25 cellular contexts compared by ENCODE assay signal in the genomic region with DNA sequence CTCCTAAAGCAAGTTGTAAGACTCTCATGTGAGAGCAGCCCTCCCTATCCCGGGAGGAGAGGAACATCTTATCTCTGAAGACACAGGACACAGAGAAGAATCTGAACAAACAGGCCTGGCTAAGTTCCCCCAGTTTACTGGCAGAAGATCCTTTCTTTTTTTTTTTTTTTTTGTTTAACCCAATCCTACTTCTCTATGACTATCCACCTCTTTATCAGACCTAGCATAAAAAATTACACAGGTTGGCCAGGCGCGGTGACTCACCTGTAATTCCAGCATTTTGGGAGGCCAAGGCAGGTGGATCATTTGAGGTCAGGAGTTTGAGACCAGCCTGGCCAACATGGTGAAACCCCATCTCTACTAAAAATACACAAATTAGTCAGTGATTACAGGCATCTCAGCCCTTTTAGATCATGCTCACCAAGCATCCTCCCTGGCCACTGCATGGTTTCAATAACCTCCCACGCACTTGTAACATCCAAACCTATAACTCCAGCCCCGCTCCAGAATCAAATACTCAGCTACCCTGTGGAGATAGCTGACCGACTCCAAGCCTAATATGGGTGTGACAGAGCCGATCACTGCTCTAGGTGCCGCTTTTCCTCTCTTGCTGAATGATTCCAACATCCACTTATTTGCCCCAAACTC. TPM values are rescaled to one million over a fixed set of nuclear protein-coding genes. Genes with fewer than 3 reads are reported as not detected.
"Had no signal": no experiment of that assay in that cellular context is flagged by ENCODE, and none has a peak within 500 bp of the region (broad histone marks: within the 10 kb centered on the region; RNA-seq: fewer than 3 reads in every experiment).

No MANE protein-coding gene starts in this region.

- H3K36me3 ChIP-seq: esophagus muscularis mucosa, gastrocnemius medialis, heart right ventricle, right lobe of liver, suprapubic skin, tibial artery had no signal

- H3K27me3 ChIP-seq: gastrocnemius medialis, right lobe of liver, tibial artery had no signal

- H3K4me1 ChIP-seq: esophagus muscularis mucosa, gastrocnemius medialis, heart right ventricle, psoas muscle, right lobe of liver, suprapubic skin, tibial artery had no signal

- H3K27ac ChIP-seq: epithelial cell of prostate, esophagus muscularis mucosa, gastrocnemius medialis, heart right ventricle, psoas muscle, right lobe of liver, suprapubic skin, tibial artery had no signal

- H3K4me3 ChIP-seq: esophagus muscularis mucosa, gastrocnemius medialis, heart right ventricle, lung, psoas muscle, right lobe of liver, suprapubic skin, tibial artery had no signal

- DNase-seq: effector memory CD8-positive, alpha-beta T cell; gastrocnemius medialis; heart right ventricle; islet precursor cell; left ventricle myocardium superior; mesenchymal stem cell; naive thymus-derived CD4-positive, alpha-beta T cell; nephron progenitor cell; psoas muscle; retina; right lobe of liver; stimulated activated CD4-positive, alpha-beta T cell treated with anti-CD3 and anti-CD28 coated beads, Interleukin-4, amount 100 ng/mL, for 1 hour; stimulated activated CD8-positive, alpha-beta memory T cell treated with anti-CD3 and anti-CD28 coated beads, Interleukin-4, amount 100 ng/mL, for 48 hours; stimulated activated naive CD8-positive, alpha-beta T cell treated with anti-CD3 and anti-CD28 coated beads, Interleukin-15, Interleukin-2, amounts not matched to agents 100 U/mL and 50 U/mL, for 24 hours; tibial artery had no signal

- H3K9me3 ChIP-seq: esophagus muscularis mucosa, gastrocnemius medialis, heart right ventricle, right lobe of liver, suprapubic skin, tibial artery had no signal

- ATAC-seq: effector memory CD8-positive, alpha-beta T cell; gastrocnemius medialis; heart right ventricle; left ventricle myocardium superior; naive thymus-derived CD4-positive, alpha-beta T cell; psoas muscle; right lobe of liver; stimulated activated effector memory CD8-positive, alpha-beta T cell treated with anti-CD3 and anti-CD28 coated beads, Interleukin-12 subunit alpha, Interleukin-12 subunit beta, amount 100 ng/mL, for 72 hours; stimulated activated naive CD8-positive, alpha-beta T cell treated with anti-CD3 and anti-CD28 coated beads, Interleukin-15, Interleukin-2, amounts not matched to agents 100 U/mL and 50 U/mL, for 24 hours had no signal

- FAIRE-seq: colon had no signal

RNA-seq across cellular contexts. Expression of gene MUC16, which starts 27.3 kb away (rescaled TPM):
- total RNA-seq: gastrocnemius medialis, osteoblast had no signal
- polyA plus RNA-seq: heart right ventricle; naive thymus-derived CD4-positive, alpha-beta T cell had no signal

RNA-seq across cellular contexts. Expression of gene OR1M1, which starts 49.3 kb away (rescaled TPM):
- total RNA-seq: esophagus muscularis mucosa; fibroblast of villous mesenchyme; gastrocnemius medialis; heart right ventricle; left ventricle myocardium superior; lung; mononuclear cell; naive thymus-derived CD4-positive, alpha-beta T cell; osteoblast; psoas muscle; right lobe of liver; suprapubic skin; ureter had no signal
- polyA plus RNA-seq: heart right ventricle; naive thymus-derived CD4-positive, alpha-beta T cell; psoas muscle had no signal
